In the genomic region with DNA sequence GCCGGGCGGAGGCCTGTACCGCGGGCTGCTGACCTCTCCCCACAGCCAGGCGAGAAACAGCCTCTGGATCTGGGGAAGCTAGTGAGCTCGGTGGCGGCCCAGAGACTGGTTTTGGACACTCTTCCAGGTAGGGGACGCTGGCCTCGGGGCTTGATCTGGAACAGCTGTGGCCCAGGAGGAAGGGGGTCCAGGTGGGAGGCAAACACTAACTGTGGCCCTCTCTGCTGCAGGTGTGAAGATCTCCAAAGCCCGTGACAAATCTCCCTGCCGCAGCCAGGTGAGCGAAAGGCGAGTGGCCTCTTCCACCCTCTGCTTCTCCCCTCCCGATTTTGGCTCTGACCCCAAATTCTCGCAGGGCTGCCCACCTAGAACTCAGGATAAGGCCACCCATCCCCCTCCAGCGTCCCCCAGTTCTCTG, we compare ENCODE assay signal across 1 cellular context.
TF ChIP-seq lines count a peak whose summit lies in the region.

No MANE protein-coding gene starts in this region.

TF ChIP-seq in HepG2, 621 proteins besides CTCF, POLR2A, EP300 and RAD21 (continues in another document):
- 0 out of 2 replicates have a peak, but pooled peaks have one; percentile 7 for TF ChIP-seq ZFP90 (CRISPR knock-in tag; IDR thresholded peaks at IDR 0.05; ENCODE audit: borderline replicate concordance)
- TF ChIP-seq KDM3A (CRISPR knock-in tag; IDR thresholded peaks at IDR 0.05; ENCODE audit: low read depth) = no peak
- TF ChIP-seq ZNF768 (CRISPR knock-in tag; IDR thresholded peaks at IDR 0.05) = 0 out of 2 replicates have a peak, but pooled peaks have one; percentile 4
- TF ChIP-seq, protein P1, sequence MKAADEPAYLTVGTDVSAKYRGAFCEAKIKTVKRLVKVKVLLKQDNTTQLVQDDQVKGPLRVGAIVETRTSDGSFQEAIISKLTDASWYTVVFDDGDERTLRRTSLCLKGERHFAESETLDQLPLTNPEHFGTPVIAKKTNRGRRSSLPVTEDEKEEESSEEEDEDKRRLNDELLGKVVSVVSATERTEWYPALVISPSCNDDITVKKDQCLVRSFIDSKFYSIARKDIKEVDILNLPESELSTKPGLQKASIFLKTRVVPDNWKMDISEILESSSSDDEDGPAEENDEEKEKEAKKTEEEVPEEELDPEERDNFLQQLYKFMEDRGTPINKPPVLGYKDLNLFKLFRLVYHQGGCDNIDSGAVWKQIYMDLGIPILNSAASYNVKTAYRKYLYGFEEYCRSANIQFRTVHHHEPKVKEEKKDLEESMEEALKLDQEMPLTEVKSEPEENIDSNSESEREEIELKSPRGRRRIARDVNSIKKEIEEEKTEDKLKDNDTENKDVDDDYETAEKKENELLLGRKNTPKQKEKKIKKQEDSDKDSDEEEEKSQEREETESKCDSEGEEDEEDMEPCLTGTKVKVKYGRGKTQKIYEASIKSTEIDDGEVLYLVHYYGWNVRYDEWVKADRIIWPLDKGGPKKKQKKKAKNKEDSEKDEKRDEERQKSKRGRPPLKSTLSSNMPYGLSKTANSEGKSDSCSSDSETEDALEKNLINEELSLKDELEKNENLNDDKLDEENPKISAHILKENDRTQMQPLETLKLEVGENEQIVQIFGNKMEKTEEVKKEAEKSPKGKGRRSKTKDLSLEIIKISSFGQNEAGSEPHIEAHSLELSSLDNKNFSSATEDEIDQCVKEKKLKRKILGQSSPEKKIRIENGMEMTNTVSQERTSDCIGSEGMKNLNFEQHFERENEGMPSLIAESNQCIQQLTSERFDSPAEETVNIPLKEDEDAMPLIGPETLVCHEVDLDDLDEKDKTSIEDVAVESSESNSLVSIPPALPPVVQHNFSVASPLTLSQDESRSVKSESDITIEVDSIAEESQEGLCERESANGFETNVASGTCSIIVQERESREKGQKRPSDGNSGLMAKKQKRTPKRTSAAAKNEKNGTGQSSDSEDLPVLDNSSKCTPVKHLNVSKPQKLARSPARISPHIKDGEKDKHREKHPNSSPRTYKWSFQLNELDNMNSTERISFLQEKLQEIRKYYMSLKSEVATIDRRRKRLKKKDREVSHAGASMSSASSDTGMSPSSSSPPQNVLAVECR (CRISPR knock-in tag; IDR thresholded peaks at IDR 0.05; ENCODE audit: borderline replicate concordance) = peak; percentile 39; the same call in 1 of the 2 replicates
- TF ChIP-seq REL (CRISPR knock-in tag; conservative IDR thresholded peaks at IDR 0.05) = 0 out of 2 replicates have a peak, but pooled peaks have one; percentile 63
- peak; percentile 56; the same call in 1 of the 2 replicates for TF ChIP-seq TAF1 (CRISPR knock-in tag; IDR thresholded peaks at IDR 0.05)
- TF ChIP-seq, protein P2, sequence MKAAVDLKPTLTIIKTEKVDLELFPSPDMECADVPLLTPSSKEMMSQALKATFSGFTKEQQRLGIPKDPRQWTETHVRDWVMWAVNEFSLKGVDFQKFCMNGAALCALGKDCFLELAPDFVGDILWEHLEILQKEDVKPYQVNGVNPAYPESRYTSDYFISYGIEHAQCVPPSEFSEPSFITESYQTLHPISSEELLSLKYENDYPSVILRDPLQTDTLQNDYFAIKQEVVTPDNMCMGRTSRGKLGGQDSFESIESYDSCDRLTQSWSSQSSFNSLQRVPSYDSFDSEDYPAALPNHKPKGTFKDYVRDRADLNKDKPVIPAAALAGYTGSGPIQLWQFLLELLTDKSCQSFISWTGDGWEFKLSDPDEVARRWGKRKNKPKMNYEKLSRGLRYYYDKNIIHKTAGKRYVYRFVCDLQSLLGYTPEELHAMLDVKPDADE (CRISPR knock-in tag; IDR thresholded peaks at IDR 0.05) = 0 out of 2 replicates have a peak, but pooled peaks have one; percentile 18
- 0 out of 2 replicates have a peak, but pooled peaks have one; percentile 6 for TF ChIP-seq ZSCAN25 (CRISPR knock-in tag; IDR thresholded peaks at IDR 0.05)
- TF ChIP-seq, protein P3, sequence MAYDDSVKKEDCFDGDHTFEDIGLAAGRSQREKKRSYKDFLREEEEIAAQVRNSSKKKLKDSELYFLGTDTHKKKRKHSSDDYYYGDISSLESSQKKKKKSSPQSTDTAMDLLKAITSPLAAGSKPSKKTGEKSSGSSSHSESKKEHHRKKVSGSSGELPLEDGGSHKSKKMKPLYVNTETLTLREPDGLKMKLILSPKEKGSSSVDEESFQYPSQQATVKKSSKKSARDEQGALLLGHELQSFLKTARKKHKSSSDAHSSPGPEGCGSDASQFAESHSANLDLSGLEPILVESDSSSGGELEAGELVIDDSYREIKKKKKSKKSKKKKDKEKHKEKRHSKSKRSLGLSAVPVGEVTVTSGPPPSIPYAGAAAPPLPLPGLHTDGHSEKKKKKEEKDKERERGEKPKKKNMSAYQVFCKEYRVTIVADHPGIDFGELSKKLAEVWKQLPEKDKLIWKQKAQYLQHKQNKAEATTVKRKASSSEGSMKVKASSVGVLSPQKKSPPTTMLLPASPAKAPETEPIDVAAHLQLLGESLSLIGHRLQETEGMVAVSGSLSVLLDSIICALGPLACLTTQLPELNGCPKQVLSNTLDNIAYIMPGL (CRISPR knock-in tag; IDR thresholded peaks at IDR 0.05; ENCODE audit: borderline replicate concordance in 1 of 2, low read depth in 1 of 2) = no peak; a peak in 1 of 4 replicates
- TF ChIP-seq IKZF1 (IDR thresholded peaks at IDR 0.05) = no peak
- TF ChIP-seq KDM5A (IDR thresholded peaks at IDR 0.05; ENCODE audit: borderline replicate concordance, low read length) = no peak
- TF ChIP-seq ZNF232 (CRISPR knock-in tag; IDR thresholded peaks at IDR 0.05; ENCODE audit: borderline replicate concordance) = 0 out of 2 replicates have a peak, but pooled peaks have one; percentile 30
- TF ChIP-seq, protein P4, sequence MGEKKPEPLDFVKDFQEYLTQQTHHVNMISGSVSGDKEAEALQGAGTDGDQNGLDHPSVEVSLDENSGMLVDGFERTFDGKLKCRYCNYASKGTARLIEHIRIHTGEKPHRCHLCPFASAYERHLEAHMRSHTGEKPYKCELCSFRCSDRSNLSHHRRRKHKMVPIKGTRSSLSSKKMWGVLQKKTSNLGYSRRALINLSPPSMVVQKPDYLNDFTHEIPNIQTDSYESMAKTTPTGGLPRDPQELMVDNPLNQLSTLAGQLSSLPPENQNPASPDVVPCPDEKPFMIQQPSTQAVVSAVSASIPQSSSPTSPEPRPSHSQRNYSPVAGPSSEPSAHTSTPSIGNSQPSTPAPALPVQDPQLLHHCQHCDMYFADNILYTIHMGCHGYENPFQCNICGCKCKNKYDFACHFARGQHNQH (CRISPR knock-in tag; IDR thresholded peaks at IDR 0.05) = 0 out of 2 replicates have a peak, but pooled peaks have one; percentile 7
- TF ChIP-seq U2AF2 (IDR thresholded peaks at IDR 0.05; ENCODE audit: low read depth, low read length) = no peak
- TF ChIP-seq CC2D1A (CRISPR knock-in tag; IDR thresholded peaks at IDR 0.05) = no peak
- no peak for TF ChIP-seq GZF1 (CRISPR knock-in tag; IDR thresholded peaks at IDR 0.05)
- TF ChIP-seq ERF (CRISPR knock-in tag; IDR thresholded peaks at IDR 0.05) = 0 out of 2 replicates have a peak, but pooled peaks have one; percentile 1
- TF ChIP-seq ZNF607 (CRISPR knock-in tag; IDR thresholded peaks at IDR 0.05; ENCODE audit: borderline replicate concordance) = 0 out of 2 replicates have a peak, but pooled peaks have one; percentile 16
- no peak for TF ChIP-seq SIX1 (CRISPR knock-in tag; IDR thresholded peaks at IDR 0.05; ENCODE audit: borderline replicate concordance)
- no peak for TF ChIP-seq RNF2 (conservative IDR thresholded peaks at IDR 0.05; ENCODE audit: low read depth)
- TF ChIP-seq, protein P5, sequence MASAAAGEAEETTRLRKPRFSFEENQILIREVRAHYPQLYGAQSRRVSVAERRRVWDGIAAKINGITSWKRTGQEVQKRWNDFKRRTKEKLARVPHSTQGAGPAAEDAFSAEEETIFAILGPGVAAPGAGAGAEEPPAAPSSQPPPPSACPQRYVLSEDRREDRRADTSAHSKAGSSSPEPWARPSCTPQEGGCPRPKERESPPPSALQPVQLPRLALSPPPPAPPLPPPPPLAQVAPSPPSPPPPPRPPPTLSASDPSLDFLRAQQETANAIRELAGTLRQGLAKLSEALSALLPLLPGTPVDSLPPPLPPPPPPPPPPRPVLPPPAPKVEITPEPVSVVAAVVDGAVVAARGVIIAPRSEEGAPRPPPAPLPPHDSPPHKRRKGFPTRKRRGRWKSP (CRISPR knock-in tag; IDR thresholded peaks at IDR 0.05) = 0 out of 2 replicates have a peak, but pooled peaks have one; percentile 9
- peak; percentile 77 for TF ChIP-seq POLR2G (IDR thresholded peaks at IDR 0.05; ENCODE audit: low read depth, low read length)
- TF ChIP-seq ZNF160 (CRISPR knock-in tag; IDR thresholded peaks at IDR 0.05) = no peak
- TF ChIP-seq ZNF746 (CRISPR knock-in tag; IDR thresholded peaks at IDR 0.05) = peak; percentile 21; the same call in 1 of the 2 replicates
- peak; percentile 55; the same call in 1 of the 2 replicates for TF ChIP-seq PHF8 (CRISPR knock-in tag; IDR thresholded peaks at IDR 0.05)
- TF ChIP-seq ZNF430 (CRISPR knock-in tag; IDR thresholded peaks at IDR 0.05) = no peak
- TF ChIP-seq, protein P6, sequence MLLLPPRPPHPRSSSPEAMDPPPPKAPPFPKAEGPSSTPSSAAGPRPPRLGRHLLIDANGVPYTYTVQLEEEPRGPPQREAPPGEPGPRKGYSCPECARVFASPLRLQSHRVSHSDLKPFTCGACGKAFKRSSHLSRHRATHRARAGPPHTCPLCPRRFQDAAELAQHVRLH (CRISPR knock-in tag; IDR thresholded peaks at IDR 0.05; ENCODE audit: borderline replicate concordance, low read depth) = 0 out of 2 replicates have a peak, but pooled peaks have one; percentile 17
- TF ChIP-seq, protein P7, sequence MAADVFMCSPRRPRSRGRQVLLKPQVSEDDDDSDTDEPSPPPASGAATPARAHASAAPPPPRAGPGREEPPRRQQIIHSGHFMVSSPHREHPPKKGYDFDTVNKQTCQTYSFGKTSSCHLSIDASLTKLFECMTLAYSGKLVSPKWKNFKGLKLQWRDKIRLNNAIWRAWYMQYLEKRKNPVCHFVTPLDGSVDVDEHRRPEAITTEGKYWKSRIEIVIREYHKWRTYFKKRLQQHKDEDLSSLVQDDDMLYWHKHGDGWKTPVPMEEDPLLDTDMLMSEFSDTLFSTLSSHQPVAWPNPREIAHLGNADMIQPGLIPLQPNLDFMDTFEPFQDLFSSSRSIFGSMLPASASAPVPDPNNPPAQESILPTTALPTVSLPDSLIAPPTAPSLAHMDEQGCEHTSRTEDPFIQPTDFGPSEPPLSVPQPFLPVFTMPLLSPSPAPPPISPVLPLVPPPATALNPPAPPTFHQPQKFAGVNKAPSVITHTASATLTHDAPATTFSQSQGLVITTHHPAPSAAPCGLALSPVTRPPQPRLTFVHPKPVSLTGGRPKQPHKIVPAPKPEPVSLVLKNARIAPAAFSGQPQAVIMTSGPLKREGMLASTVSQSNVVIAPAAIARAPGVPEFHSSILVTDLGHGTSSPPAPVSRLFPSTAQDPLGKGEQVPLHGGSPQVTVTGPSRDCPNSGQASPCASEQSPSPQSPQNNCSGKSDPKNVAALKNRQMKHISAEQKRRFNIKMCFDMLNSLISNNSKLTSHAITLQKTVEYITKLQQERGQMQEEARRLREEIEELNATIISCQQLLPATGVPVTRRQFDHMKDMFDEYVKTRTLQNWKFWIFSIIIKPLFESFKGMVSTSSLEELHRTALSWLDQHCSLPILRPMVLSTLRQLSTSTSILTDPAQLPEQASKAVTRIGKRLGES (CRISPR knock-in tag; IDR thresholded peaks at IDR 0.05; ENCODE audit: borderline replicate concordance) = 0 out of 2 replicates have a peak, but pooled peaks have one; percentile 42
- TF ChIP-seq, protein P8, sequence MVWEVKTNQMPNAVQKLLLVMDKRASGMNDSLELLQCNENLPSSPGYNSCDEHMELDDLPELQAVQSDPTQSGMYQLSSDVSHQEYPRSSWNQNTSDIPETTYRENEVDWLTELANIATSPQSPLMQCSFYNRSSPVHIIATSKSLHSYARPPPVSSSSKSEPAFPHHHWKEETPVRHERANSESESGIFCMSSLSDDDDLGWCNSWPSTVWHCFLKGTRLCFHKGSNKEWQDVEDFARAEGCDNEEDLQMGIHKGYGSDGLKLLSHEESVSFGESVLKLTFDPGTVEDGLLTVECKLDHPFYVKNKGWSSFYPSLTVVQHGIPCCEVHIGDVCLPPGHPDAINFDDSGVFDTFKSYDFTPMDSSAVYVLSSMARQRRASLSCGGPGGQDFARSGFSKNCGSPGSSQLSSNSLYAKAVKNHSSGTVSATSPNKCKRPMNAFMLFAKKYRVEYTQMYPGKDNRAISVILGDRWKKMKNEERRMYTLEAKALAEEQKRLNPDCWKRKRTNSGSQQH (CRISPR knock-in tag; IDR thresholded peaks at IDR 0.05; ENCODE audit: low read depth) = peak; percentile 18; the same call in 1 of the 2 replicates
- TF ChIP-seq, protein P9, sequence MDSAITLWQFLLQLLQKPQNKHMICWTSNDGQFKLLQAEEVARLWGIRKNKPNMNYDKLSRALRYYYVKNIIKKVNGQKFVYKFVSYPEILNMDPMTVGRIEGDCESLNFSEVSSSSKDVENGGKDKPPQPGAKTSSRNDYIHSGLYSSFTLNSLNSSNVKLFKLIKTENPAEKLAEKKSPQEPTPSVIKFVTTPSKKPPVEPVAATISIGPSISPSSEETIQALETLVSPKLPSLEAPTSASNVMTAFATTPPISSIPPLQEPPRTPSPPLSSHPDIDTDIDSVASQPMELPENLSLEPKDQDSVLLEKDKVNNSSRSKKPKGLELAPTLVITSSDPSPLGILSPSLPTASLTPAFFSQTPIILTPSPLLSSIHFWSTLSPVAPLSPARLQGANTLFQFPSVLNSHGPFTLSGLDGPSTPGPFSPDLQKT (CRISPR knock-in tag; IDR thresholded peaks at IDR 0.05; ENCODE audit: borderline replicate concordance) = peak; percentile 60; the same call in 1 of the 2 replicates
- TF ChIP-seq, protein P10, sequence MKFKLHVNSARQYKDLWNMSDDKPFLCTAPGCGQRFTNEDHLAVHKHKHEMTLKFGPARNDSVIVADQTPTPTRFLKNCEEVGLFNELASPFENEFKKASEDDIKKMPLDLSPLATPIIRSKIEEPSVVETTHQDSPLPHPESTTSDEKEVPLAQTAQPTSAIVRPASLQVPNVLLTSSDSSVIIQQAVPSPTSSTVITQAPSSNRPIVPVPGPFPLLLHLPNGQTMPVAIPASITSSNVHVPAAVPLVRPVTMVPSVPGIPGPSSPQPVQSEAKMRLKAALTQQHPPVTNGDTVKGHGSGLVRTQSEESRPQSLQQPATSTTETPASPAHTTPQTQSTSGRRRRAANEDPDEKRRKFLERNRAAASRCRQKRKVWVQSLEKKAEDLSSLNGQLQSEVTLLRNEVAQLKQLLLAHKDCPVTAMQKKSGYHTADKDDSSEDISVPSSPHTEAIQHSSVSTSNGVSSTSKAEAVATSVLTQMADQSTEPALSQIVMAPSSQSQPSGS (CRISPR knock-in tag; IDR thresholded peaks at IDR 0.05) = 0 out of 2 replicates have a peak, but pooled peaks have one; percentile 5
- peak; percentile 9; the same call in 1 of the 2 replicates for TF ChIP-seq SALL1 (CRISPR knock-in tag; IDR thresholded peaks at IDR 0.05)
- 0 out of 2 replicates have a peak, but pooled peaks have one; percentile 33 for TF ChIP-seq ZNF546 (CRISPR knock-in tag; conservative IDR thresholded peaks at IDR 0.05)
- TF ChIP-seq, protein P11, sequence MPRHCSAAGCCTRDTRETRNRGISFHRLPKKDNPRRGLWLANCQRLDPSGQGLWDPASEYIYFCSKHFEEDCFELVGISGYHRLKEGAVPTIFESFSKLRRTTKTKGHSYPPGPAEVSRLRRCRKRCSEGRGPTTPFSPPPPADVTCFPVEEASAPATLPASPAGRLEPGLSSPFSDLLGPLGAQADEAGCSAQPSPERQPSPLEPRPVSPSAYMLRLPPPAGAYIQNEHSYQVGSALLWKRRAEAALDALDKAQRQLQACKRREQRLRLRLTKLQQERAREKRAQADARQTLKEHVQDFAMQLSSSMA (CRISPR knock-in tag; IDR thresholded peaks at IDR 0.05) = 0 out of 2 replicates have a peak, but pooled peaks have one; percentile 10
- no peak for TF ChIP-seq ZNF451 (CRISPR knock-in tag; IDR thresholded peaks at IDR 0.05)
- peak; percentile 4; the same call in 1 of the 2 replicates for TF ChIP-seq ZBTB7B (CRISPR knock-in tag; IDR thresholded peaks at IDR 0.05)
- TF ChIP-seq FOXC1 (CRISPR knock-in tag; IDR thresholded peaks at IDR 0.05; ENCODE audit: borderline replicate concordance) = 0 out of 2 replicates have a peak, but pooled peaks have one; percentile 8
- TF ChIP-seq NFKB2 (CRISPR knock-in tag; IDR thresholded peaks at IDR 0.05; ENCODE audit: borderline replicate concordance) = 0 out of 2 replicates have a peak, but pooled peaks have one; percentile 52
- TF ChIP-seq HNRNPL (IDR thresholded peaks at IDR 0.05; ENCODE audit: low read depth, low read length) = 0 out of 2 replicates have a peak, but pooled peaks have one; percentile 26
